In genomic region chr2:238144262-238144661, GRCh38 we compare ENCODE assay signal across 1 cellular context.
TF ChIP-seq lines count a peak whose summit lies in the region.

No MANE protein-coding gene starts in this region.

TF ChIP-seq in K562, 482 proteins besides CTCF, POLR2A, EP300 and RAD21:
- TF ChIP-seq ZFP36 (IDR thresholded peaks at IDR 0.05; ENCODE audit: low read depth, low read length, partially characterized antibody) (peak; percentile 26), HNRNPLL (IDR thresholded peaks at IDR 0.05; ENCODE audit: low read depth, low read length, poor library complexity, severe bottlenecking) (no peak), ASH1L (IDR thresholded peaks at IDR 0.05; ENCODE audit: borderline replicate concordance, low read depth, partially characterized antibody) (no peak), TBP (optimal IDR thresholded peaks at IDR 0.05; ENCODE audit: low read depth, low read length) (no peak), ZNF253 (CRISPR knock-in tag; conservative IDR thresholded peaks at IDR 0.05) (no peak)
